ENCODE assay signal across 8 cellular contexts in genomic region chr4:30718021-30718888, GRCh38. TPM values are rescaled to one million over a fixed set of nuclear protein-coding genes. Genes with fewer than 3 reads are reported as not detected.
A peak's percentile ranks its signal among the peaks of the same experiment; 100 is the strongest.
DNase-seq lines count a peak whose midpoint lies in the region; ATAC-seq, FAIRE-seq and TF ChIP-seq lines count a peak whose summit lies in the region.

No MANE protein-coding gene starts in this region.

- dilution Hi-C loops in endothelial cell of umbilical vein (cut with MboI; ENCODE audit: extremely low pct_ligation_motif_present, low sequenced_read_pairs), result no loop called here

- H3K9me3 Mint-ChIP-seq in mesothelial cell of epicardium, result no peaks in the 10 kb centered on the region

- H3K4me3 Mint-ChIP-seq in mesothelial cell of epicardium, result peak overlapping the region; percentile 100

- H4K20me1 ChIP-seq in endothelial cell of umbilical vein (replicated peaks; ENCODE audit: control insufficient read depth, extremely low read depth, insufficient read depth, low read length), result no peaks in the 10 kb centered on the region

- FAIRE-seq in endothelial cell of umbilical vein (lab: Jason Lieb, UNC), result no peak

- H2AFZ ChIP-seq in endothelial cell of umbilical vein (ENCODE audit: low read depth, low read length), result peak overlapping the region; percentile 72

- ATAC-seq in HG03139 (IDR thresholded peaks at IDR 0.05; ENCODE audit: unreplicated experiment), result no peak

- no peaks in the 10 kb centered on the region for H3K9me1 ChIP-seq in endothelial cell of umbilical vein (replicated peaks; ENCODE audit: control insufficient read depth, extremely low read depth, insufficient read depth, low read length)

- H3K27me3 ChIP-seq in endothelial cell of umbilical vein (ENCODE audit: control insufficient read depth in 2 of 2, insufficient read depth in 2 of 2, low read length in 2 of 2), result no peaks in the 10 kb centered on the region

- peak; percentile 60 for TF ChIP-seq POLR2A in endothelial cell of umbilical vein (IDR thresholded peaks at IDR 0.05; ENCODE audit: low read depth, low read length)

- H3K27ac Mint-ChIP-seq in mesothelial cell of epicardium, result peak overlapping the region; percentile 99

- TF ChIP-seq CTCF in endothelial cell of umbilical vein (IDR thresholded peaks at IDR 0.05; ENCODE audit: extremely low read depth in 1 of 2, insufficient read depth in 1 of 2, low read depth in 1 of 2, low read length in 2 of 2) (no peak), mesothelial cell of epicardium (IDR thresholded peaks at IDR 0.05; ENCODE audit: unreplicated experiment) (no peak)

- H3K4me1 ChIP-seq in endothelial cell of umbilical vein (ENCODE audit: control insufficient read depth, extremely low read depth, insufficient read depth, low read length) (peaks cover 25% of the 10 kb centered on the region), urinary bladder (ENCODE audit: insufficient read depth) (no peaks in the 10 kb centered on the region)

- WGBS in urinary bladder, result under 1% methylated on average over 45 of the region's 45 CpGs

- H3K27ac ChIP-seq in endothelial cell of umbilical vein (ENCODE audit: insufficient read depth, low read depth, low read length), result peak overlapping the region; percentile 29
- no peak overlapping the region for H3K27ac ChIP-seq in urinary bladder (ENCODE audit: low read depth)

- peak; percentile 59 to 76 for DNase-seq in NCI-H524 (lab: John Stamatoyannopoulos, UW)
- DNase-seq in NCI-H524 treated with DMSO at 0.1 percent for 48 hours (lab: John Stamatoyannopoulos, UW), result no peak
- DNase-seq in NCI-H446 treated with DMSO at 0.1 percent for 48 hours (lab: John Stamatoyannopoulos, UW), result peak; percentile 54
- DNase-seq in endothelial cell of umbilical vein (ENCODE audit: low read depth, low spot score), result peak; percentile 76
- peak; percentile 58 to 80 for DNase-seq in mesothelial cell of epicardium (ENCODE audit: low spot score in 2 of 2, unreplicated experiment in 2 of 2)
- DNase-seq in NOMO-1 treated with DMSO at 0.1 percent for 48 hours (lab: John Stamatoyannopoulos, UW; ENCODE audit: unreplicated experiment), result no peak

- no TSS peak for BruUV-seq in endothelial cell of umbilical vein (replicated peaks; lab: Mats Ljungman, UMichigan)

- no peaks in the 10 kb centered on the region for H3K27me3 Mint-ChIP-seq in mesothelial cell of epicardium (ENCODE audit: low read depth)

- no peaks in the 10 kb centered on the region for H3K36me3 Mint-ChIP-seq in mesothelial cell of epicardium

- H3K9ac ChIP-seq in endothelial cell of umbilical vein (replicated peaks; ENCODE audit: extremely low read depth, insufficient read depth, low read length), result peak overlapping the region; percentile 62

- intact Hi-C loops in endothelial cell of umbilical vein (cut with micrococcal nuclease), result loop anchor here (5.0 to 10.0 kb wide), 6 partner anchors 229 to 1479 kb away; no protein-coding TSS in a partner anchor

- H3K4me3 ChIP-seq in endothelial cell of umbilical vein (replicated peaks in 1 of 3; ENCODE audit: insufficient read depth in 1 of 3, low read depth in 1 of 3, low read length in 3 of 3) (peak overlapping the region; percentile 34 to 53 (median 47)), urinary bladder (ENCODE audit: low read depth, low read length) (peak overlapping the region; percentile 67)

- CTCF ChIA-PET in endothelial cell of umbilical vein (lab: Charles Lee), result interaction anchor here (1.0 to 2.7 kb wide), 11 partner anchors 9 to 647 kb away, joined by 3 to 29 read pairs (median 4); no protein-coding TSS in a partner anchor

- POLR2A ChIA-PET in endothelial cell of umbilical vein (lab: Charles Lee), result no interaction called here

- no peaks in the 10 kb centered on the region for H3K36me3 ChIP-seq in endothelial cell of umbilical vein (ENCODE audit: control insufficient read depth in 2 of 2, extremely low read depth in 1 of 2, insufficient read depth in 2 of 2, low read length in 2 of 2)
- no peaks in the 10 kb centered on the region for H3K36me3 ChIP-seq in urinary bladder (ENCODE audit: insufficient read depth)

- peaks cover 24% of the 10 kb centered on the region for H3K4me1 Mint-ChIP-seq in mesothelial cell of epicardium

- peaks cover 25% of the 10 kb centered on the region for H3K79me2 ChIP-seq in endothelial cell of umbilical vein (ENCODE audit: control insufficient read depth, insufficient read depth, low read length)

- no peaks in the 10 kb centered on the region for H3K9me3 ChIP-seq in endothelial cell of umbilical vein (replicated peaks; ENCODE audit: control insufficient read depth, insufficient read depth, low read length)

- peak overlapping the region; percentile 84 for H3K4me2 ChIP-seq in endothelial cell of umbilical vein (ENCODE audit: insufficient read depth, low read length)

TF ChIP-seq in endothelial cell of umbilical vein, 7 proteins besides CTCF, POLR2A, EP300 and RAD21:
- TF ChIP-seq GATA2 (IDR thresholded peaks at IDR 0.05; ENCODE audit: insufficient read depth, insufficient read length, low read depth, low read length) (peak; percentile 7), EZH2 (IDR thresholded peaks at IDR 0.05; ENCODE audit: borderline replicate concordance, low read depth, low read length, severe bottlenecking) (no peak)
TF ChIP-seq in endothelial cell of umbilical vein: peak in this region for 1.

RNA-seq across cellular contexts. Expression of gene PCDH7, which starts 1.9 kb away (rescaled TPM):
- 16.6 and 21.0 TPM in 2 replicates for total RNA-seq in endothelial cell of umbilical vein
- 9.5 and 11.1 TPM in 2 replicates for polyA plus RNA-seq in endothelial cell of umbilical vein
- 10.1 and 10.3 TPM in 2 replicates for polyA plus RNA-seq in endothelial cell of umbilical vein (2011; cell fraction: cytosol; rRNA removed)
- polyA plus RNA-seq in endothelial cell of umbilical vein (2011; cell fraction: nucleus; rRNA removed), result 13.6 and 13.7 TPM in 2 replicates
- polyA plus RNA-seq in endothelial cell of umbilical vein (2012), result 2.9 and 6.6 TPM in 2 replicates
- 33.1 and 35.9 TPM in 2 replicates for polyA minus RNA-seq in endothelial cell of umbilical vein
- 13.4 TPM for polyA minus RNA-seq in endothelial cell of umbilical vein (2011; cell fraction: cytosol; rRNA and poly(A)+ RNA removed)
- polyA minus RNA-seq in endothelial cell of umbilical vein (2011; cell fraction: nucleus; rRNA and poly(A)+ RNA removed), result 61.7 and 67.5 TPM in 2 replicates
- 74.3 to 78.8 TPM (median 76.7 TPM) in 3 replicates for total RNA-seq in mesothelial cell of epicardium
- total RNA-seq in urinary bladder, result 121 TPM
- polyA plus RNA-seq in urinary bladder, result 45.3 TPM

Comparison
In these comparisons a context has a peak if more than half of its experiments do, and no peak if none do; other contexts are left out.
1. DNase-seq: peak in NCI-H524 (2 of 2), NCI-H446 treated with DMSO at 0.1 percent for 48 hours (single experiment), endothelial cell of umbilical vein (single experiment) and mesothelial cell of epicardium (2 of 2); none in NCI-H524 treated with DMSO at 0.1 percent for 48 hours (single experiment) and NOMO-1 treated with DMSO at 0.1 percent for 48 hours (single experiment).